ENCODE assay signal across 1 cellular context in genomic region chr11:61814958-61815789, GRCh38.
TF ChIP-seq lines count a peak whose summit lies in the region.

No MANE protein-coding gene starts in this region.

TF ChIP-seq in K562, 482 proteins besides CTCF, POLR2A, EP300 and RAD21 (continued from another document and continues in another):
- no peak for TF ChIP-seq SNIP1 (IDR thresholded peaks at IDR 0.05; ENCODE audit: low read depth)
- peak; percentile 37; the same call in 1 of the 2 replicates for TF ChIP-seq ZNF511 (CRISPR knock-in tag; IDR thresholded peaks at IDR 0.05)
- TF ChIP-seq DMBX1 (CRISPR knock-in tag; IDR thresholded peaks at IDR 0.05; ENCODE audit: borderline replicate concordance): peak; percentile 76; the same call in 1 of the 2 replicates
- no peak for TF ChIP-seq SAFB (IDR thresholded peaks at IDR 0.05; ENCODE audit: borderline replicate concordance, low read depth, low read length)
- TF ChIP-seq ZNF184 (CRISPR knock-in tag; IDR thresholded peaks at IDR 0.05): no peak
- TF ChIP-seq MEIS2 (IDR thresholded peaks at IDR 0.05; ENCODE audit: partially characterized antibody): peak; percentile 96
- TF ChIP-seq TRIM28 (IDR thresholded peaks at IDR 0.05): no peak
- TF ChIP-seq ZNF24 (IDR thresholded peaks at IDR 0.05): 0 out of 2 replicates have a peak, but pooled peaks have one; percentile 32
- peak; percentile 18 to 90; a peak in 3 of 4 replicates for TF ChIP-seq TEAD1 (CRISPR knock-in tag; IDR thresholded peaks at IDR 0.05)
- TF ChIP-seq SLC30A9 (CRISPR knock-in tag; IDR thresholded peaks at IDR 0.05): no peak
- TF ChIP-seq ZNF644 (tag; IDR thresholded peaks at IDR 0.05; ENCODE audit: low read depth): no peak
- TF ChIP-seq CBX8 (IDR thresholded peaks at IDR 0.05; ENCODE audit: borderline replicate concordance, extremely low read depth, low read depth, low read length, poor library complexity, severe bottlenecking): no peak
- no peak for TF ChIP-seq HES1 (IDR thresholded peaks at IDR 0.05; ENCODE audit: low read depth)
- no peak for TF ChIP-seq ZNF140 (CRISPR knock-in tag; IDR thresholded peaks at IDR 0.05)
- TF ChIP-seq MED1 (CRISPR knock-in tag; IDR thresholded peaks at IDR 0.05; ENCODE audit: borderline replicate concordance): no peak
- no peak for TF ChIP-seq IRF1 (CRISPR knock-in tag; IDR thresholded peaks at IDR 0.05; ENCODE audit: borderline replicate concordance)
- TF ChIP-seq SIN3A (IDR thresholded peaks at IDR 0.05; ENCODE audit: borderline replicate concordance in 2 of 2, control insufficient read depth in 1 of 2, low read depth in 2 of 2, low read length in 2 of 2): no peak; a peak in 2 of 4 replicates
- peak; percentile 43 for TF ChIP-seq NFIC (IDR thresholded peaks at IDR 0.05)
- TF ChIP-seq NBN (IDR thresholded peaks at IDR 0.05; ENCODE audit: low read depth): peak; percentile 65
- TF ChIP-seq CREBBP (IDR thresholded peaks at IDR 0.05; ENCODE audit: low read depth, low read length): no peak
- no peak for TF ChIP-seq ZBTB26 (CRISPR knock-in tag; IDR thresholded peaks at IDR 0.05)
- TF ChIP-seq CEBPB (tag; IDR thresholded peaks at IDR 0.05): peak; percentile 92
- TF ChIP-seq SRSF3 (IDR thresholded peaks at IDR 0.05; ENCODE audit: insufficient read depth, low read length): 0 out of 2 replicates have a peak, but pooled peaks have one; percentile 90
- TF ChIP-seq SNRNP70 (optimal IDR thresholded peaks at IDR 0.05; ENCODE audit: low read depth, low read length): no peak
- TF ChIP-seq MCM2 (IDR thresholded peaks at IDR 0.05; ENCODE audit: low read depth): no peak
- TF ChIP-seq UBTF (IDR thresholded peaks at IDR 0.05; ENCODE audit: borderline replicate concordance in 1 of 2, low read depth in 2 of 2, low read length in 2 of 2): peak in 1 of 2 experiments; percentile 70; a peak in 2 of 4 replicates
- TF ChIP-seq ZNF23 (CRISPR knock-in tag; IDR thresholded peaks at IDR 0.05): no peak
- 0 out of 2 replicates have a peak, but pooled peaks have one; percentile 75 for TF ChIP-seq ZNF224 (CRISPR knock-in tag; IDR thresholded peaks at IDR 0.05)
- TF ChIP-seq STAT5A (IDR thresholded peaks at IDR 0.05; ENCODE audit: borderline replicate concordance, low read length): no peak; the same call in 1 of the 2 replicates
- no peak for TF ChIP-seq GATA2 (CRISPR knock-in tag; IDR thresholded peaks at IDR 0.05)
- peak; percentile 49; the same call in 1 of the 2 replicates for TF ChIP-seq ZNF780A (CRISPR knock-in tag; IDR thresholded peaks at IDR 0.05)
- TF ChIP-seq ZNF449 (CRISPR knock-in tag; IDR thresholded peaks at IDR 0.05): no peak
- TF ChIP-seq ZNF212 (CRISPR knock-in tag; IDR thresholded peaks at IDR 0.05): no peak
- TF ChIP-seq PHF20 (IDR thresholded peaks at IDR 0.05; ENCODE audit: partially characterized antibody): no peak
- TF ChIP-seq ZNF699 (CRISPR knock-in tag; IDR thresholded peaks at IDR 0.05; ENCODE audit: insufficient replicate concordance): no peak
- TF ChIP-seq CCNT2 (IDR thresholded peaks at IDR 0.05; ENCODE audit: borderline replicate concordance, extremely low read depth, insufficient read length, low read depth, low read length): peak; percentile 92
- no peak for TF ChIP-seq MXI1 (IDR thresholded peaks at IDR 0.05; ENCODE audit: low read depth, low read length)
- TF ChIP-seq ZNF584 (CRISPR knock-in tag; IDR thresholded peaks at IDR 0.05; ENCODE audit: low read depth): no peak
- TF ChIP-seq CREM (IDR thresholded peaks at IDR 0.05; ENCODE audit: low read depth): peak; percentile 78
- TF ChIP-seq IFI16 (CRISPR knock-in tag; IDR thresholded peaks at IDR 0.05): no peak
- TF ChIP-seq NCOA1 (IDR thresholded peaks at IDR 0.05; ENCODE audit: low read depth): peak; percentile 5; the same call in 1 of the 2 replicates
- TF ChIP-seq FOXM1 (IDR thresholded peaks at IDR 0.05; ENCODE audit: low read depth): peak; percentile 9; the same call in 1 of the 2 replicates
- TF ChIP-seq FOXM1 (CRISPR knock-in tag; IDR thresholded peaks at IDR 0.05; ENCODE audit: low read depth): peak; percentile 38; the same call in 1 of the 2 replicates
- TF ChIP-seq KLF6 (CRISPR knock-in tag; IDR thresholded peaks at IDR 0.05; ENCODE audit: borderline replicate concordance): no peak
- TF ChIP-seq PRMT5 (CRISPR knock-in tag; IDR thresholded peaks at IDR 0.05): no peak
- no peak for TF ChIP-seq HMG20A (CRISPR knock-in tag; conservative IDR thresholded peaks at IDR 0.05)
- no peak for TF ChIP-seq HNRNPK (IDR thresholded peaks at IDR 0.05; ENCODE audit: low read depth, low read length, poor library complexity, severe bottlenecking)
- no peak for TF ChIP-seq LEF1 (IDR thresholded peaks at IDR 0.05)
- TF ChIP-seq KHSRP (IDR thresholded peaks at IDR 0.05): no peak
- no peak for TF ChIP-seq ADNP (tag; IDR thresholded peaks at IDR 0.05)
- TF ChIP-seq MEF2A (IDR thresholded peaks at IDR 0.05; ENCODE audit: control insufficient read depth, low read depth, low read length): no peak
- no peak for TF ChIP-seq PRDM10 (IDR thresholded peaks at IDR 0.05; ENCODE audit: partially characterized antibody)
- TF ChIP-seq ELK1 (CRISPR knock-in tag; IDR thresholded peaks at IDR 0.05): no peak
- no peak for TF ChIP-seq ZNF609 (CRISPR knock-in tag; IDR thresholded peaks at IDR 0.05; ENCODE audit: borderline replicate concordance)
- TF ChIP-seq ZNF551 (CRISPR knock-in tag; IDR thresholded peaks at IDR 0.05): peak; percentile 65; the same call in 1 of the 2 replicates
- no peak for TF ChIP-seq ZFP30 (CRISPR knock-in tag; IDR thresholded peaks at IDR 0.05; ENCODE audit: borderline replicate concordance)
